Comparison of ENCODE assay signal across 8 cellular contexts in genomic region chr4:82372502-82372873, GRCh38. TPM values are rescaled to one million over a fixed set of nuclear protein-coding genes. Genes with fewer than 3 reads are reported as not detected.
DNase-seq lines count a peak whose midpoint lies in the region; ATAC-seq, FAIRE-seq and TF ChIP-seq lines count a peak whose summit lies in the region.

No MANE protein-coding gene starts in this region.

- peak overlapping the region; percentile 92 to 97 for H3K4me3 Mint-ChIP-seq in H9
- H3K4me3 Mint-ChIP-seq in activated naive CD8-positive, alpha-beta T cell treated with anti-CD3 and anti-CD28 coated beads, Interleukin-2, amount 10 ng/mL, durations not matched to agents 7 days and 5 days, result peak overlapping the region; percentile 94

- H3K4me3 ChIP-seq in AG04450 (ENCODE audit: low read depth, low read length) (peak overlapping the region; percentile 98), rectal smooth muscle tissue (ENCODE audit: low read length) (peak overlapping the region; percentile 100)

- peaks cover 7% of the 10 kb centered on the region for H3K23me2 ChIP-seq in H9 (ENCODE audit: insufficient read length, low read depth, low read length, poor library complexity, severe bottlenecking)

- no peak overlapping the region for H2BK12ac ChIP-seq in H9 (ENCODE audit: insufficient read length, low read depth, low read length)

- H3K4me2 ChIP-seq in H9 (ENCODE audit: insufficient read depth, insufficient read length, low read length), result peak overlapping the region; percentile 71

- DNase-seq in AG04450 (ENCODE audit: low read depth, low spot score) (no peak), H9 (no peak), RCC 7860 (ENCODE audit: low spot score) (peak; percentile 20), hepatic stellate cell (ENCODE audit: low spot score) (peak; percentile 27)
- peak; percentile 46 for DNase-seq in activated naive CD8-positive, alpha-beta T cell treated with anti-CD3 and anti-CD28 coated beads, Interleukin-2, amount 10 ng/mL, durations not matched to agents 7 days and 5 days

- H3K4me1 Mint-ChIP-seq in H9, result peaks cover 34 to 47% of the 10 kb centered on the region in 2 experiments
- peaks cover 44% of the 10 kb centered on the region for H3K4me1 Mint-ChIP-seq in activated naive CD8-positive, alpha-beta T cell treated with anti-CD3 and anti-CD28 coated beads, Interleukin-2, amount 10 ng/mL, durations not matched to agents 7 days and 5 days

- H3K27ac ChIP-seq in AG04450 (ENCODE audit: low read depth, low read length), result peak overlapping the region; percentile 39
- peak overlapping the region; percentile 92 for H3K27ac ChIP-seq in H9 (ENCODE audit: insufficient read length, low read depth, low read length)
- H3K27ac ChIP-seq in rectal smooth muscle tissue (ENCODE audit: low read depth, low read length), result peak overlapping the region; percentile 97

- FAIRE-seq in RCC 7860 (lab: Jason Lieb, UNC), result no peak

- H3K4me1 ChIP-seq in H9 (ENCODE audit: insufficient read depth, low read length), result peaks cover 6% of the 10 kb centered on the region
- peaks cover 17% of the 10 kb centered on the region for H3K4me1 ChIP-seq in rectal smooth muscle tissue (ENCODE audit: control insufficient read depth, insufficient read depth, low read length)

- no peak overlapping the region for H3K23ac ChIP-seq in H9 (ENCODE audit: insufficient read length, low read depth, low read length)

- H3K36me3 ChIP-seq in rectal smooth muscle tissue (ENCODE audit: control insufficient read depth, insufficient read depth, low read length), result peaks cover 3% of the 10 kb centered on the region

- H3K27me3 Mint-ChIP-seq in H9 (ENCODE audit: low read depth), result no peaks in the 10 kb centered on the region
- H3K27me3 Mint-ChIP-seq in activated naive CD8-positive, alpha-beta T cell treated with anti-CD3 and anti-CD28 coated beads, Interleukin-2, amount 10 ng/mL, durations not matched to agents 7 days and 5 days, result no peaks in the 10 kb centered on the region

- H3K14ac ChIP-seq in H9 (ENCODE audit: insufficient read depth, low read length), result peak overlapping the region; percentile 49; the same call in 1 of the 2 replicates

- no peak overlapping the region for H3K4ac ChIP-seq in H9 (ENCODE audit: low read depth, low read length)

- peak overlapping the region; percentile 99 for H3K9ac ChIP-seq in H9 (ENCODE audit: extremely low read depth, insufficient read length, low read length)
- peak overlapping the region; percentile 97 for H3K9ac ChIP-seq in rectal smooth muscle tissue (ENCODE audit: low read length)

- TF ChIP-seq CTCF in AG04450 (IDR thresholded peaks at IDR 0.05; ENCODE audit: low read depth, low read length) (no peak), H9 (conservative IDR thresholded peaks at IDR 0.05) (no peak)

- no peak overlapping the region for H2AK5ac ChIP-seq in H9 (ENCODE audit: insufficient read length, low read length)

- H2AFZ ChIP-seq in H9 (ENCODE audit: low read length), result no peak overlapping the region

- H3K27me3 ChIP-seq in AG04450 (ENCODE audit: control insufficient read depth, insufficient read depth, low read length), result no peaks in the 10 kb centered on the region
- no peaks in the 10 kb centered on the region for H3K27me3 ChIP-seq in H9 (ENCODE audit: insufficient read depth, low read length)
- no peaks in the 10 kb centered on the region for H3K27me3 ChIP-seq in rectal smooth muscle tissue (ENCODE audit: control insufficient read depth, insufficient read depth, low read length)

- H2BK15ac ChIP-seq in H9 (ENCODE audit: low read depth, low read length), result no peak overlapping the region

- H3K27ac Mint-ChIP-seq in H9, result peak overlapping the region; percentile 100
- H3K27ac Mint-ChIP-seq in activated naive CD8-positive, alpha-beta T cell treated with anti-CD3 and anti-CD28 coated beads, Interleukin-2, amount 10 ng/mL, durations not matched to agents 7 days and 5 days, result peak overlapping the region; percentile 98

- no CpG with 5 or more reads among the region's 13 CpGs for WGBS in H9 (ENCODE audit: extremely low coverage, insufficient read length, low lambda C conversion rate)

- ATAC-seq in activated naive CD8-positive, alpha-beta T cell treated with anti-CD3 and anti-CD28 coated beads, Interleukin-2, amount 10 ng/mL, durations not matched to agents 7 days and 5 days (ENCODE audit: low read depth), result no peak
- no peak for ATAC-seq in GM18520 (IDR thresholded peaks at IDR 0.05; ENCODE audit: unreplicated experiment)
- no peak for ATAC-seq in GM19351 (IDR thresholded peaks at IDR 0.05; ENCODE audit: unreplicated experiment)

- peaks cover 64% of the 10 kb centered on the region for H3K79me2 ChIP-seq in H9 (ENCODE audit: insufficient read depth, low read length)

- no peak overlapping the region for H4K8ac ChIP-seq in H9 (replicated peaks; ENCODE audit: insufficient read length, low read depth, low read length)

- H3K9me3 Mint-ChIP-seq in H9, result peaks cover 5 to 8% of the 10 kb centered on the region in 2 experiments; a peak in 3 of 5 replicates
- no peaks in the 10 kb centered on the region for H3K9me3 Mint-ChIP-seq in activated naive CD8-positive, alpha-beta T cell treated with anti-CD3 and anti-CD28 coated beads, Interleukin-2, amount 10 ng/mL, durations not matched to agents 7 days and 5 days

- no peak overlapping the region for H4K91ac ChIP-seq in H9 (ENCODE audit: insufficient read length, low read depth, low read length)

- H4K5ac ChIP-seq in H9 (ENCODE audit: insufficient read length, low read depth, low read length), result peak overlapping the region; percentile 99

- H2BK120ac ChIP-seq in H9 (ENCODE audit: low read depth, low read length, poor library complexity, severe bottlenecking), result no peak overlapping the region

- peaks cover 40 to 67% (median 66%) of the 10 kb centered on the region in 3 experiments for H3K36me3 Mint-ChIP-seq in H9 (ENCODE audit: insufficient read depth in 1 of 3, low read depth in 3 of 3)
- H3K36me3 Mint-ChIP-seq in activated naive CD8-positive, alpha-beta T cell treated with anti-CD3 and anti-CD28 coated beads, Interleukin-2, amount 10 ng/mL, durations not matched to agents 7 days and 5 days, result peaks cover 50% of the 10 kb centered on the region

- H3K79me1 ChIP-seq in H9 (ENCODE audit: insufficient read depth, low read depth, low read length, poor library complexity, severe bottlenecking), result peaks cover 3% of the 10 kb centered on the region

- no peak overlapping the region for H2BK20ac ChIP-seq in H9 (ENCODE audit: low read depth, low read length, poor library complexity, severe bottlenecking)

- H3K9me3 ChIP-seq in AG04450 (ENCODE audit: control insufficient read depth, insufficient read depth, low read length) (no peaks in the 10 kb centered on the region; the same call in 1 of the 2 replicates), H9 (ENCODE audit: control insufficient read depth, low read depth, low read length) (no peaks in the 10 kb centered on the region)

- no peaks in the 10 kb centered on the region for H4K20me1 ChIP-seq in H9 (ENCODE audit: control insufficient read depth, insufficient read depth, insufficient read length)

- no peak overlapping the region for H2BK5ac ChIP-seq in H9 (ENCODE audit: insufficient read length, low read length)

- CTCF ChIA-PET in AG04450 (lab: Charles Lee), result interaction anchor here (1.6 to 3.6 kb wide), 2 partner anchors 12 to 366 kb away, joined by 3 to 39 read pairs; no protein-coding TSS in a partner anchor

- H3K18ac ChIP-seq in H9 (ENCODE audit: insufficient read length, low read depth, low read length), result peak overlapping the region; percentile 6

- POLR2A ChIA-PET in AG04450 (lab: Yijun Ruan, JAX), result interaction anchor here (0.9 to 2.3 kb wide), 2 partner anchors 52 to 57 kb away, joined by 3 to 13 read pairs; no protein-coding TSS in a partner anchor
- POLR2A ChIA-PET in activated naive CD8-positive, alpha-beta T cell treated with anti-CD3 and anti-CD28 coated beads, Interleukin-2, amount 10 ng/mL, durations not matched to agents 7 days and 5 days (lab: Charles Lee), result interaction anchor here (0.6 to 3.6 kb wide), 6 partner anchors 9 to 88 kb away, joined by 3 to 58 read pairs (median 6); partner anchors contain the start of gene HNRNPDL

- H3T11ph ChIP-seq in H9 (ENCODE audit: low read length), result no peak overlapping the region

- H3K56ac ChIP-seq in H9 (ENCODE audit: insufficient read length, low read depth, low read length), result peak overlapping the region; percentile 83

RNA-seq across cellular contexts. Expression of gene HNRNPD, which starts 1.3 kb away (rescaled TPM):
- polyA plus RNA-seq in AG04450 (2011; rRNA removed), result 73.4 and 93.8 TPM in 2 replicates
- polyA minus RNA-seq in AG04450 (2011; rRNA and poly(A)+ RNA removed), result 20.1 and 30.5 TPM in 2 replicates
- total RNA-seq in H9 (2021), result 610 and 611 TPM in 2 replicates
- total RNA-seq in activated naive CD8-positive, alpha-beta T cell treated with anti-CD3 and anti-CD28 coated beads, Interleukin-2, amount 10 ng/mL, durations not matched to agents 7 days and 5 days, result 100 to 1,000 TPM; 356 to 360 TPM

RNA-seq across cellular contexts. Expression of gene HNRNPDL, which starts 57.8 kb away (rescaled TPM):
- 191 and 275 TPM in 2 replicates for polyA plus RNA-seq in AG04450 (2011; rRNA removed)
- 40.0 and 58.5 TPM in 2 replicates for polyA minus RNA-seq in AG04450 (2011; rRNA and poly(A)+ RNA removed)
- total RNA-seq in H9 (2021), result 471 and 472 TPM in 2 replicates
- total RNA-seq in activated naive CD8-positive, alpha-beta T cell treated with anti-CD3 and anti-CD28 coated beads, Interleukin-2, amount 10 ng/mL, durations not matched to agents 7 days and 5 days, result 100 to 1,000 TPM; 319 to 331 TPM

RNA-seq across cellular contexts. Expression of gene ENOPH1, which starts 57.9 kb away (rescaled TPM):
- 17.0 and 19.7 TPM in 2 replicates for polyA plus RNA-seq in AG04450 (2011; rRNA removed)
- polyA minus RNA-seq in AG04450 (2011; rRNA and poly(A)+ RNA removed), result 6.9 and 8.4 TPM in 2 replicates
- total RNA-seq in H9 (2021), result 62.4 and 66.4 TPM in 2 replicates
- total RNA-seq in activated naive CD8-positive, alpha-beta T cell treated with anti-CD3 and anti-CD28 coated beads, Interleukin-2, amount 10 ng/mL, durations not matched to agents 7 days and 5 days, result 10 to 100 TPM; 36.3 to 37.6 TPM

Comparison
In these comparisons a context has a peak if more than half of its experiments do, and no peak if none do; other contexts are left out.
1. DNase-seq: peak in RCC 7860 (single experiment), activated naive CD8-positive, alpha-beta T cell treated with anti-CD3 and anti-CD28 coated beads, Interleukin-2, amount 10 ng/mL, durations not matched to agents 7 days and 5 days (single experiment) and hepatic stellate cell (single experiment); none in AG04450 (single experiment) and H9 (single experiment).
2. H3K27ac ChIP-seq: peak in every context shown above with its lines; median percentile 97 in rectal smooth muscle tissue; 92 in H9; 39 in AG04450.